Comparison of ENCODE assay signal across 1 cellular context in genomic region chr20:18137412-18138265, GRCh38.
TF ChIP-seq lines count a peak whose summit lies in the region.

A gene with protein sequence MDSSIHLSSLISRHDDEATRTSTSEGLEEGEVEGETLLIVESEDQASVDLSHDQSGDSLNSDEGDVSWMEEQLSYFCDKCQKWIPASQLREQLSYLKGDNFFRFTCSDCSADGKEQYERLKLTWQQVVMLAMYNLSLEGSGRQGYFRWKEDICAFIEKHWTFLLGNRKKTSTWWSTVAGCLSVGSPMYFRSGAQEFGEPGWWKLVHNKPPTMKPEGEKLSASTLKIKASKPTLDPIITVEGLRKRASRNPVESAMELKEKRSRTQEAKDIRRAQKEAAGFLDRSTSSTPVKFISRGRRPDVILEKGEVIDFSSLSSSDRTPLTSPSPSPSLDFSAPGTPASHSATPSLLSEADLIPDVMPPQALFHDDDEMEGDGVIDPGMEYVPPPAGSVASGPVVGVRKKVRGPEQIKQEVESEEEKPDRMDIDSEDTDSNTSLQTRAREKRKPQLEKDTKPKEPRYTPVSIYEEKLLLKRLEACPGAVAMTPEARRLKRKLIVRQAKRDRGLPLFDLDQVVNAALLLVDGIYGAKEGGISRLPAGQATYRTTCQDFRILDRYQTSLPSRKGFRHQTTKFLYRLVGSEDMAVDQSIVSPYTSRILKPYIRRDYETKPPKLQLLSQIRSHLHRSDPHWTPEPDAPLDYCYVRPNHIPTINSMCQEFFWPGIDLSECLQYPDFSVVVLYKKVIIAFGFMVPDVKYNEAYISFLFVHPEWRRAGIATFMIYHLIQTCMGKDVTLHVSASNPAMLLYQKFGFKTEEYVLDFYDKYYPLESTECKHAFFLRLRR (plus strand): TSS chr20:18137863. CDS start chr20:18142661, 4,798 bp downstream.
PET117 (plus strand) TSS chr20:18137863; CDS start chr20:18137956, 93 bp downstream.

TF ChIP-seq in SK-N-SH, 30 proteins besides CTCF, POLR2A, EP300 and RAD21 (continued from another document):
- no peak for TF ChIP-seq MEF2A (IDR thresholded peaks at IDR 0.05; ENCODE audit: borderline replicate concordance, low read depth)
- TF ChIP-seq RCOR1 (IDR thresholded peaks at IDR 0.05; ENCODE audit: low read length): peak; percentile 73
- TF ChIP-seq FOSL2 (IDR thresholded peaks at IDR 0.05; ENCODE audit: borderline replicate concordance, low read depth): no peak
- TF ChIP-seq POLR2AphosphoS5 (IDR thresholded peaks at IDR 0.05; ENCODE audit: low read depth, low read length): peak; percentile 67; the same call in 1 of the 2 replicates
- no peak for TF ChIP-seq SMC3 (IDR thresholded peaks at IDR 0.05; ENCODE audit: low read depth, low read length)
- TF ChIP-seq CHD2 (IDR thresholded peaks at IDR 0.05; ENCODE audit: low read length, partially characterized antibody): peak; percentile 53
- TF ChIP-seq TEAD4 (IDR thresholded peaks at IDR 0.05; ENCODE audit: borderline replicate concordance, insufficient read depth): no peak
- no peak for TF ChIP-seq FOXM1 (IDR thresholded peaks at IDR 0.05; ENCODE audit: low read depth)
- TF ChIP-seq JUND (IDR thresholded peaks at IDR 0.05): no peak
- TF ChIP-seq NFIC (IDR thresholded peaks at IDR 0.05; ENCODE audit: borderline replicate concordance): no peak
- TF ChIP-seq, protein P1, sequence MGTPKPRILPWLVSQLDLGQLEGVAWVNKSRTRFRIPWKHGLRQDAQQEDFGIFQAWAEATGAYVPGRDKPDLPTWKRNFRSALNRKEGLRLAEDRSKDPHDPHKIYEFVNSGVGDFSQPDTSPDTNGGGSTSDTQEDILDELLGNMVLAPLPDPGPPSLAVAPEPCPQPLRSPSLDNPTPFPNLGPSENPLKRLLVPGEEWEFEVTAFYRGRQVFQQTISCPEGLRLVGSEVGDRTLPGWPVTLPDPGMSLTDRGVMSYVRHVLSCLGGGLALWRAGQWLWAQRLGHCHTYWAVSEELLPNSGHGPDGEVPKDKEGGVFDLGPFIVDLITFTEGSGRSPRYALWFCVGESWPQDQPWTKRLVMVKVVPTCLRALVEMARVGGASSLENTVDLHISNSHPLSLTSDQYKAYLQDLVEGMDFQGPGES (IDR thresholded peaks at IDR 0.05; ENCODE audit: low read depth, low read length): no peak
- TF ChIP-seq ELF1 (IDR thresholded peaks at IDR 0.05): 0 out of 2 replicates have a peak, but pooled peaks have one; percentile 18
- TF ChIP-seq YY1 (IDR thresholded peaks at IDR 0.05; ENCODE audit: low read depth): no peak; the same call in 1 of the 2 replicates
- peak; percentile 70 for TF ChIP-seq TAF1 (IDR thresholded peaks at IDR 0.05; ENCODE audit: borderline replicate concordance, low read depth, low read length)
- peak; percentile 73 for TF ChIP-seq SIN3A (IDR thresholded peaks at IDR 0.05; ENCODE audit: borderline replicate concordance, low read depth, low read length)
- TF ChIP-seq ZBTB33 (IDR thresholded peaks at IDR 0.05; ENCODE audit: borderline replicate concordance, low read depth): no peak
- TF ChIP-seq, protein P2, sequence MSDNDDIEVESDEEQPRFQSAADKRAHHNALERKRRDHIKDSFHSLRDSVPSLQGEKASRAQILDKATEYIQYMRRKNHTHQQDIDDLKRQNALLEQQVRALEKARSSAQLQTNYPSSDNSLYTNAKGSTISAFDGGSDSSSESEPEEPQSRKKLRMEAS (IDR thresholded peaks at IDR 0.05; ENCODE audit: low read depth): peak; percentile 95
- TF ChIP-seq, protein P3, sequence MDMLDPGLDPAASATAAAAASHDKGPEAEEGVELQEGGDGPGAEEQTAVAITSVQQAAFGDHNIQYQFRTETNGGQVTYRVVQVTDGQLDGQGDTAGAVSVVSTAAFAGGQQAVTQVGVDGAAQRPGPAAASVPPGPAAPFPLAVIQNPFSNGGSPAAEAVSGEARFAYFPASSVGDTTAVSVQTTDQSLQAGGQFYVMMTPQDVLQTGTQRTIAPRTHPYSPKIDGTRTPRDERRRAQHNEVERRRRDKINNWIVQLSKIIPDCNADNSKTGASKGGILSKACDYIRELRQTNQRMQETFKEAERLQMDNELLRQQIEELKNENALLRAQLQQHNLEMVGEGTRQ (IDR thresholded peaks at IDR 0.05; ENCODE audit: borderline replicate concordance, low read depth, low read length): peak; percentile 39; the same call in 1 of the 2 replicates
- no peak for TF ChIP-seq RFX5 (IDR thresholded peaks at IDR 0.05; ENCODE audit: low read length)
- TF ChIP-seq EZH2phosphoT487 (IDR thresholded peaks at IDR 0.05; ENCODE audit: borderline replicate concordance, low read depth): no peak
- TF ChIP-seq REST (IDR thresholded peaks at IDR 0.05; ENCODE audit: low read depth, low read length): no peak; the same call in 1 of the 2 replicates
- TF ChIP-seq GABPA (IDR thresholded peaks at IDR 0.05; ENCODE audit: low read depth): 0 out of 2 replicates have a peak, but pooled peaks have one; percentile 17
- peak; percentile 85 for TF ChIP-seq MXI1 (IDR thresholded peaks at IDR 0.05; ENCODE audit: low read depth, low read length)
- TF ChIP-seq PBX3 (IDR thresholded peaks at IDR 0.05): no peak; the same call in 1 of the 2 replicates
- TF ChIP-seq FOXJ3 (CRISPR knock-in tag; IDR thresholded peaks at IDR 0.05): no peak
- TF ChIP-seq GATA2 (CRISPR knock-in tag; IDR thresholded peaks at IDR 0.05): no peak
- TF ChIP-seq TCF12 (IDR thresholded peaks at IDR 0.05): peak; percentile 29; the same call in 1 of the 2 replicates
